ENCODE assay signal across 8 cellular contexts in the genomic region with DNA sequence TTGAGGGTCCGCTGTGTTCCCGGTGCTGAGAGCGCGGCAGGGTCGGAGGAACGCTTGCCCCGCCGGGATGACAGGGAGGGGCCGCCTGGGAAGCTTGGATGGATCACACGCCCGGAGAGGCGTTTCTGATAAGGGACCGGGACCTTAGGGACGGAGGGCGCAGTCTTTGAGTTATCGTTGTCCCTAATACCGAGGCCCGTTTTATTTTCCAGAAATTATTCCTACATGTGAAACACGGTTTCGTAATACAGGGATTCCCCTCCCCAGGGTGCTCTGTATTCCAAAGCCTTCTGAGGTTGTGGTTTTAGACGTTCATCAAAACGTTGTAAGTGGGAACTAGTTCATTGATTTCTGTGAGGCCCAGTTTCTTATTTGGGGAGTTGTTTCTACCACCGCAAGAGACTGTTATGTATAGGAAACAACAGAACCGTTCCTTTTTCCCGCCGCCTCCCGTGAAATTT.
A peak's percentile ranks its signal among the peaks of the same experiment; 100 is the strongest.
DNase-seq lines count a peak whose midpoint lies in the region; ATAC-seq and TF ChIP-seq lines count a peak whose summit lies in the region.

No MANE protein-coding gene starts in this region.

- H3K9ac ChIP-seq in SK-N-MC (ENCODE audit: insufficient read length) (peak overlapping the region; percentile 95), mucosa of rectum (ENCODE audit: low read depth in 1 of 2, low read length in 2 of 2) (peak overlapping the region; percentile 69 to 81)

- H3K27ac ChIP-seq in SK-N-MC (peak overlapping the region; percentile 25; the same call in 1 of the 2 replicates), mucosa of rectum (ENCODE audit: low read depth in 2 of 2, low read length in 2 of 2) (peak overlapping the region; percentile 79 to 85)

- peaks cover 48% of the 10 kb centered on the region for H3K36me3 ChIP-seq in SK-N-MC (ENCODE audit: insufficient read depth, low read length)
- peaks cover 16 to 17% of the 10 kb centered on the region in 2 donors for H3K36me3 ChIP-seq in mucosa of rectum (ENCODE audit: control insufficient read depth in 2 of 2, insufficient read depth in 2 of 2, low read length in 2 of 2)

- H3K9me3 ChIP-seq in SK-N-MC (ENCODE audit: low read depth, low read length) (no peaks in the 10 kb centered on the region), mucosa of rectum (ENCODE audit: control insufficient read depth in 2 of 2, low read length in 2 of 2) (no peaks in the 10 kb centered on the region)

- TF ChIP-seq CTCF in epithelial cell of esophagus (IDR thresholded peaks at IDR 0.05; ENCODE audit: insufficient read depth, low read depth, low read length, missing control alignments) = no peak

- peak; percentile 17 for ATAC-seq in HG03025 (IDR thresholded peaks at IDR 0.05; ENCODE audit: low FRiP score, unreplicated experiment)
- no peak for ATAC-seq in GM21723 (IDR thresholded peaks at IDR 0.05; ENCODE audit: unreplicated experiment)
- no peak for ATAC-seq in GM21423 (IDR thresholded peaks at IDR 0.05; ENCODE audit: unreplicated experiment)

- peaks cover 0 to 8% of the 10 kb centered on the region in 2 donors for H3K4me1 ChIP-seq in mucosa of rectum (ENCODE audit: control insufficient read depth in 2 of 2, insufficient read depth in 2 of 2, low read length in 2 of 2)

- H3K4me3 ChIP-seq in SK-N-MC (peak overlapping the region; percentile 80), epithelial cell of esophagus (ENCODE audit: low read length) (peak overlapping the region; percentile 86), mucosa of rectum (ENCODE audit: low read length in 2 of 2) (peak overlapping the region; percentile 87 to 88)

- DNase-seq in D341Med (ENCODE audit: low spot score) (peak; percentile 61), SK-N-MC (ENCODE audit: low read depth, low spot score) (peak; percentile 42), epithelial cell of esophagus (ENCODE audit: low read depth) (peak; percentile 73), NCI-H2107 (lab: John Stamatoyannopoulos, UW) (no peak)

- H3K27me3 ChIP-seq in mucosa of rectum (ENCODE audit: control insufficient read depth in 2 of 2, insufficient read depth in 2 of 2, low read length in 2 of 2) = no peaks in the 10 kb centered on the region
